Comparison of ENCODE assay signal across 9 cellular contexts in the genomic region with DNA sequence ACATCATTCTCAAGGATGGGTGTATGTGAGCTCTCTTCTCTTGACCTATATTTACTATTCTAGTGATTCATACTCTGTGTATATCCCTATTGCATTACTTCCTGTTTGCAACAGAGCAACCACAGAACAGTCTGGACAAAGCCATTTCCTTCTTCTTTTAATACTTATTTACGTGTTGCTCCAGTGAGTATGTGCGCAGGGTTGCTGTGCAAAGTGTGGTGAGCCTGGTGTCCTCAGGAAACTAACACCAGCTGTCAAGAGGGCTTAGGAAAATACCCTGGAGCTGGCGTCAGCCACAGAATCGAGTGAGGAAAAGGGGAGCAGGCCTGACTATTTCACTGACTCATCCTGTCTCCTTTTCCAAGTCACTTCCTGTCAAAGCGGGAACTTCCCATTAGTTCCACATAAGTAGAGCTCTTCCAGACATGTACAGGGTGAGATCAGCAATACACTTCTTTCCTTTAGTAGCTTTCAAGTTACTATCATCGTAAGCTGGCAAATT.
A peak's percentile ranks its signal among the peaks of the same experiment; 100 is the strongest.
DNase-seq lines count a peak whose midpoint lies in the region; ATAC-seq and TF ChIP-seq lines count a peak whose summit lies in the region.
"Had no signal": no experiment of that assay in that cellular context is flagged by ENCODE, and none has a peak within 500 bp of the region (broad histone marks: within the 10 kb centered on the region; RNA-seq: fewer than 3 reads in every experiment).

No MANE protein-coding gene starts in this region.

- H3K27ac ChIP-seq in parathyroid adenoma = peak overlapping the region; percentile 29

- no peaks in the 10 kb centered on the region for H3K27me3 ChIP-seq in parathyroid adenoma (ENCODE audit: control insufficient read depth, insufficient read depth, low read length)

- no peak for TF ChIP-seq CTCF in parathyroid adenoma (IDR thresholded peaks at IDR 0.05)

- H3K36me3 ChIP-seq in parathyroid adenoma (ENCODE audit: control insufficient read depth, insufficient read depth, low read length) = no peaks in the 10 kb centered on the region

- ATAC-seq in GM21529 (IDR thresholded peaks at IDR 0.05; ENCODE audit: unreplicated experiment) (no peak), GM18861 (IDR thresholded peaks at IDR 0.05; ENCODE audit: unreplicated experiment) (no peak)
- ATAC-seq: K562 had no signal

- no peak overlapping the region for H3K9ac ChIP-seq in parathyroid adenoma

- H2AFZ ChIP-seq in parathyroid adenoma = no peak overlapping the region

- DNase-seq in GM04504 (ENCODE audit: low read depth) = peak; percentile 90
- peak; percentile 18 to 37 for DNase-seq in SHP77 (lab: John Stamatoyannopoulos, UW)
- peak; percentile 95 for DNase-seq in fibroblast of peridontal ligament (ENCODE audit: extremely low read depth)
- no peak for DNase-seq in NCI-H1417 (lab: John Stamatoyannopoulos, UW)
- no peak for DNase-seq in NCI-H526 (lab: John Stamatoyannopoulos, UW)

- no peaks in the 10 kb centered on the region for H3K4me1 ChIP-seq in parathyroid adenoma

- no peak overlapping the region for H3K4me3 ChIP-seq in parathyroid adenoma (ENCODE audit: low read depth, low read length)
- H3K4me3 ChIP-seq: K562 had no signal

- H3K4me2 ChIP-seq in parathyroid adenoma (ENCODE audit: low read length) = no peak overlapping the region

- no peaks in the 10 kb centered on the region for H3K9me3 ChIP-seq in parathyroid adenoma (ENCODE audit: control insufficient read depth, low read length)

- H3K79me2 ChIP-seq in parathyroid adenoma = no peaks in the 10 kb centered on the region

Comparison
In these comparisons a context has a peak if more than half of its experiments do, and no peak if none do; other contexts are left out.
1. DNase-seq: peak in GM04504 (single experiment), SHP77 (2 of 2) and fibroblast of peridontal ligament (single experiment); none in NCI-H1417 (0 of 3) and NCI-H526 (0 of 2).